ENCODE assay signal across 1 cellular context in the genomic region with DNA sequence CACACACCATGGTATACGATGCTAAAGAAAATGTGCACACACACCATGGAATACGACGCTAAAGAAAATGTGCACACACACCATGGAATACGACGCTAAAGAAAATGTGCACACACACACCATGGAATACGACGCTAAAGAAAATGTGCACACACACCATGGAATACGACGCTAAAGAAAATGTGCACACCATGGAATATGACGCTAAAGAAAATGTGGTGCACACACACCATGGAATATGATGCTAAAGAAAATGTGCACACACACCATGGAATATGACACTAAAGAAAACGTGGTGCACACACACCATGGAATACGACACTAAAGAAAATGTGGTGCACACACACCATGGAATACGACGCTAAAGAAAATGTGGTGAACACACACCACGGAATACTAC. TPM values are rescaled to one million over a fixed set of nuclear protein-coding genes. Genes with fewer than 3 reads are reported as not detected.
"Had no signal": no experiment of that assay in that cellular context is flagged by ENCODE, and none has a peak within 500 bp of the region (broad histone marks: within the 10 kb centered on the region; RNA-seq: fewer than 3 reads in every experiment).

No MANE protein-coding gene starts in this region.

RNA-seq across cellular contexts. Expression of a gene that starts 55.7 kb away (rescaled TPM):
- total RNA-seq: HT-29 had no signal
